Comparison of ENCODE assay signal across 29 cellular contexts in the genomic region with DNA sequence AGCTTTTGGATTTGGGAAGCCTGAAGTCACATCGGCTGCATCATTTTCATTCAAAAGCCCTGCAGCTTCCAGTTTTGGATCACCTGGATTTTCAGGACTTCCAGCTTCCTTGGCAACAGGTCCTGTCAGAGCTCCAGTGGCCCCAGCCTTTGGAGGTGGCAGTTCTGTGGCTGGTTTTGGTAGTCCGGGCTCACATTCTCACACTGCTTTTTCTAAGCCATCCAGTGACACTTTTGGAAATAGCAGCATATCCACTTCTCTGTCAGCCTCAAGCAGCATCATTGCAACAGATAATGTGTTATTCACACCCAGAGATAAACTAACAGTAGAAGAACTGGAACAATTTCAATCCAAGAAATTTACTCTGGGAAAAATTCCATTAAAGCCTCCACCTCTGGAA.
"Had no signal": no experiment of that assay in that cellular context is flagged by ENCODE, and none has a peak within 500 bp of the region (broad histone marks: within the 10 kb centered on the region; RNA-seq: fewer than 3 reads in every experiment).

No MANE protein-coding gene starts in this region.

- H3K9me3 ChIP-seq: adrenal gland, body of pancreas, colonic mucosa had no signal

- H3K36me3 ChIP-seq: colonic mucosa had no signal

- H3K27ac ChIP-seq: adrenal gland, body of pancreas, colonic mucosa had no signal

- H3K9me3 Mint-ChIP-seq: activated CD4-positive, alpha-beta T cell treated with anti-CD3 and anti-CD28 coated beads, Interleukin-2, amount 10 ng/mL, durations not matched to agents 24 days and 14 days; activated naive CD4-positive, alpha-beta T cell treated with anti-CD3 and anti-CD28 coated beads for 36 hours; activated naive CD4-positive, alpha-beta T cell treated with anti-CD3 and anti-CD28 coated beads, Interleukin-2, amount 50 U/mL, for 24 hours; activated T-helper 1 cell treated with anti-CD3 and anti-CD28 coated beads, Interleukin-12 subunit alpha, Interleukin-12 subunit beta, Interleukin-2, Interleukin-4 antibody, amounts not matched to agents 30 ng/mL and 10 ng/mL and 1 ng/mL, durations not matched to agents 14 hours and 24 hours and 36 hours; activated T-helper 2 cell treated with anti-CD3 and anti-CD28 coated beads, Interferon-gamma antibody, Interleukin-2, Interleukin-4, amounts not matched to agents 10 μg/mL and 5 μg/mL and 100 μg/mL, durations not matched to agents 14 hours and 24 hours and 36 hours had no signal

- H3K4me3 ChIP-seq: adrenal gland, body of pancreas, colonic mucosa had no signal

- ATAC-seq: activated CD4-positive, alpha-beta T cell treated with anti-CD3 and anti-CD28 coated beads for 36 hours; activated CD8-positive, alpha-beta memory T cell treated with anti-CD3 and anti-CD28 coated beads, Interleukin-2, amount 10 ng/mL, durations not matched to agents 7 days and 5 days; activated CD8-positive, alpha-beta T cell treated with anti-CD3 and anti-CD28 coated beads, Interleukin-2, amount 10 ng/mL, durations not matched to agents 7 days and 5 days; activated naive CD8-positive, alpha-beta T cell treated with anti-CD3 and anti-CD28 coated beads, Interleukin-2, amount 50 U/mL, for 24 hours; body of pancreas; esophagus mucosa had no signal

- H3K27ac Mint-ChIP-seq: activated CD4-positive, alpha-beta memory T cell treated with anti-CD3 and anti-CD28 coated beads for 36 hours; activated CD4-positive, alpha-beta T cell treated with anti-CD3 and anti-CD28 coated beads for 36 hours; activated CD4-positive, alpha-beta T cell treated with anti-CD3 and anti-CD28 coated beads, Interleukin-2, amount 10 ng/mL, durations not matched to agents 24 days and 14 days; activated CD8-positive, alpha-beta memory T cell treated with anti-CD3 and anti-CD28 coated beads, Interleukin-2, amount 10 ng/mL, durations not matched to agents 7 days and 5 days; activated CD8-positive, alpha-beta T cell treated with anti-CD3 and anti-CD28 coated beads, Interleukin-2, amount 10 ng/mL, durations not matched to agents 7 days and 5 days; activated naive CD4-positive, alpha-beta T cell treated with anti-CD3 and anti-CD28 coated beads for 36 hours; activated naive CD4-positive, alpha-beta T cell treated with anti-CD3 and anti-CD28 coated beads, Interleukin-2, amount 50 U/mL, for 24 hours; activated naive CD8-positive, alpha-beta T cell treated with anti-CD3 and anti-CD28 coated beads for 36 hours; activated naive CD8-positive, alpha-beta T cell treated with anti-CD3 and anti-CD28 coated beads, Interleukin-2, amount 50 U/mL, for 24 hours; activated T-helper 1 cell treated with anti-CD3 and anti-CD28 coated beads, Interleukin-12 subunit alpha, Interleukin-12 subunit beta, Interleukin-2, Interleukin-4 antibody, amounts not matched to agents 30 ng/mL and 10 ng/mL and 1 ng/mL, durations not matched to agents 14 hours and 24 hours and 36 hours; activated T-helper 2 cell treated with anti-CD3 and anti-CD28 coated beads, Interferon-gamma antibody, Interleukin-2, Interleukin-4, amounts not matched to agents 10 μg/mL and 5 μg/mL and 100 μg/mL, durations not matched to agents 14 hours and 24 hours and 36 hours; endodermal cell had no signal

- H3K27me3 ChIP-seq: adrenal gland, body of pancreas, colonic mucosa had no signal

- DNase-seq: activated CD4-positive, alpha-beta memory T cell treated with anti-CD3 and anti-CD28 coated beads for 36 hours; activated CD4-positive, alpha-beta T cell treated with anti-CD3 and anti-CD28 coated beads for 36 hours; activated CD4-positive, alpha-beta T cell treated with anti-CD3 and anti-CD28 coated beads, Interleukin-2, amount 10 ng/mL, durations not matched to agents 24 days and 14 days; activated CD4-positive, CD25-positive, alpha-beta regulatory T cell; activated CD4-positive, CD25-positive, alpha-beta regulatory T cell treated with anti-CD3 and anti-CD28 coated beads, Interleukin-2, amount 50 U/mL, for 72 hours; activated CD8-positive, alpha-beta memory T cell treated with anti-CD3 and anti-CD28 coated beads, Interleukin-2, amount 10 ng/mL, durations not matched to agents 7 days and 5 days; activated CD8-positive, alpha-beta memory T cell treated with anti-CD3 and anti-CD28 coated beads, Interleukin-2, amount 50 U/mL, for 4 hours; activated CD8-positive, alpha-beta T cell treated with anti-CD3 and anti-CD28 coated beads, Interleukin-2, amount 10 ng/mL, durations not matched to agents 7 days and 5 days; activated effector memory CD4-positive, alpha-beta T cell treated with anti-CD3 and anti-CD28 coated beads, Interleukin-2, amount 50 U/mL, for 16 hours; activated naive CD4-positive, alpha-beta T cell treated with anti-CD3 and anti-CD28 coated beads for 36 hours; activated naive CD8-positive, alpha-beta T cell treated with anti-CD3 and anti-CD28 coated beads for 36 hours; activated naive CD8-positive, alpha-beta T cell treated with anti-CD3 and anti-CD28 coated beads, Interleukin-2, amount 50 U/mL, for 24 hours; activated T-cell treated with anti-CD3 and anti-CD28 coated beads, Interleukin-2, amount 50 U/mL, for 1 hour; activated T-cell treated with anti-CD3 and anti-CD28 coated beads, Interleukin-2, amount 50 U/mL, for 48 hours; adrenal gland; amygdala; aorta; body of pancreas; central memory CD4-positive, alpha-beta T cell; cerebellar nuclear complex; colonic mucosa; effector memory CD4-positive, alpha-beta T cell; endodermal cell; foreskin fibroblast; T-helper 2 cell had no signal

- H3K4me1 Mint-ChIP-seq: activated naive CD8-positive, alpha-beta T cell treated with anti-CD3 and anti-CD28 coated beads, Interleukin-2, amount 50 U/mL, for 24 hours had no signal

- H3K4me3 Mint-ChIP-seq: activated CD4-positive, alpha-beta memory T cell treated with anti-CD3 and anti-CD28 coated beads for 36 hours; activated CD4-positive, alpha-beta T cell treated with anti-CD3 and anti-CD28 coated beads for 36 hours; activated CD4-positive, alpha-beta T cell treated with anti-CD3 and anti-CD28 coated beads, Interleukin-2, amount 10 ng/mL, durations not matched to agents 24 days and 14 days; activated CD8-positive, alpha-beta memory T cell treated with anti-CD3 and anti-CD28 coated beads, Interleukin-2, amount 10 ng/mL, durations not matched to agents 7 days and 5 days; activated CD8-positive, alpha-beta T cell treated with anti-CD3 and anti-CD28 coated beads, Interleukin-2, amount 10 ng/mL, durations not matched to agents 7 days and 5 days; activated naive CD4-positive, alpha-beta T cell treated with anti-CD3 and anti-CD28 coated beads for 36 hours; activated naive CD4-positive, alpha-beta T cell treated with anti-CD3 and anti-CD28 coated beads, Interleukin-2, amount 50 U/mL, for 24 hours; activated naive CD8-positive, alpha-beta T cell treated with anti-CD3 and anti-CD28 coated beads for 36 hours; activated naive CD8-positive, alpha-beta T cell treated with anti-CD3 and anti-CD28 coated beads, Interleukin-2, amount 50 U/mL, for 24 hours; activated T-helper 1 cell treated with anti-CD3 and anti-CD28 coated beads, Interleukin-12 subunit alpha, Interleukin-12 subunit beta, Interleukin-2, Interleukin-4 antibody, amounts not matched to agents 30 ng/mL and 10 ng/mL and 1 ng/mL, durations not matched to agents 14 hours and 24 hours and 36 hours; endodermal cell had no signal

- H3K4me1 ChIP-seq: adrenal gland, body of pancreas, colonic mucosa had no signal
